In the genomic region with DNA sequence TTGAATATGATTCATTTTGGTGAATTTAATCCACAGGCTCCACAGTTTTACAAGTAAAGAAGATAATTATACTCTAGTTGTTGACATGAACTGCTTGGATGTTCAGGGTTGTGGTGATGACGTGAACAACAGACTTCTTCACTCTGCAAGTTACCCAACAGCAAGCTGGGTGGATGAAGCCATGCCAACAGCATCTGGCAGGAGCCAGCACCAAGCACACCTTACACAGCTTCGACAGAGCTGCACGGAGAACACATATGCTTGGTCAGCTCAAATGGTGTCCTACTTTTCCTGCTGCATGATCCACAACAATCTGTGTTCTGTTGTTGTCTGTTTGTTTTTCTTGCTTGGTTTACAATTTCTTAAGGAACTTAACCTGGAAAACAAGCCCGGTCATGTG, we compare ENCODE assay signal across 10 cellular contexts. TPM values are rescaled to one million over a fixed set of nuclear protein-coding genes. Genes with fewer than 3 reads are reported as not detected.
DNase-seq lines count a peak whose midpoint lies in the region; ATAC-seq, FAIRE-seq and TF ChIP-seq lines count a peak whose summit lies in the region.
"Had no signal": no experiment of that assay in that cellular context is flagged by ENCODE, and none has a peak within 500 bp of the region (broad histone marks: within the 10 kb centered on the region; RNA-seq: fewer than 3 reads in every experiment).

No MANE protein-coding gene starts in this region.

- WGBS in H9 (ENCODE audit: extremely low coverage, insufficient read length, low lambda C conversion rate): no CpG with 5 or more reads among the region's 4 CpGs
- 37% methylated on average over 4 of the region's 4 CpGs for WGBS in right cardiac atrium

- no peaks in the 10 kb centered on the region for H3K36me3 Mint-ChIP-seq in H9 (ENCODE audit: insufficient read depth in 1 of 3, low read depth in 3 of 3)

- no peaks in the 10 kb centered on the region for H4K20me1 ChIP-seq in H9 (ENCODE audit: control insufficient read depth, insufficient read depth, insufficient read length)

- H3K27ac Mint-ChIP-seq in H9: peak overlapping the region in 1 of 3 experiments; percentile 62; a peak in 1 of 7 replicates

- no peaks in the 10 kb centered on the region for H3K23me2 ChIP-seq in H9 (ENCODE audit: insufficient read length, low read depth, low read length, poor library complexity, severe bottlenecking)

- H3K14ac ChIP-seq in H9 (ENCODE audit: insufficient read depth, low read length): no peak overlapping the region

- no peak for FAIRE-seq in bronchial epithelial cell (lab: Jason Lieb, UNC)

- H3K18ac ChIP-seq in H9 (ENCODE audit: insufficient read length, low read depth, low read length): peak overlapping the region; percentile 3

- no peak for TF ChIP-seq CTCF in H9 (conservative IDR thresholded peaks at IDR 0.05)
- no peak for TF ChIP-seq CTCF in bronchial epithelial cell (IDR thresholded peaks at IDR 0.05; ENCODE audit: insufficient read depth, low read length, severe bottlenecking)
- TF ChIP-seq CTCF in gastrocnemius medialis (IDR thresholded peaks at IDR 0.05 in 4 of 5, conservative IDR thresholded peaks at IDR 0.05 in 1 of 5): no peak

- H3K27me3 ChIP-seq in H9 (ENCODE audit: insufficient read depth, low read length) (no peaks in the 10 kb centered on the region), bronchial epithelial cell (ENCODE audit: control insufficient read depth, insufficient read depth, low read length) (no peaks in the 10 kb centered on the region), right cardiac atrium (ENCODE audit: control insufficient read depth, insufficient read depth) (no peaks in the 10 kb centered on the region), gastrocnemius medialis (no peaks in the 10 kb centered on the region)

- no peak overlapping the region for H2BK20ac ChIP-seq in H9 (ENCODE audit: low read depth, low read length, poor library complexity, severe bottlenecking)

- no peak overlapping the region for H3K4ac ChIP-seq in H9 (ENCODE audit: low read depth, low read length)

- H3K9me3 ChIP-seq in H9 (ENCODE audit: control insufficient read depth, low read depth, low read length): no peaks in the 10 kb centered on the region
- no peaks in the 10 kb centered on the region for H3K9me3 ChIP-seq in right cardiac atrium (ENCODE audit: control insufficient read depth, low read length)
- no peaks in the 10 kb centered on the region for H3K9me3 ChIP-seq in gastrocnemius medialis

- H3K36me3 ChIP-seq in bronchial epithelial cell (ENCODE audit: control insufficient read depth, insufficient read depth, low read length) (no peaks in the 10 kb centered on the region), gastrocnemius medialis (no peaks in the 10 kb centered on the region)

- H3K9me3 Mint-ChIP-seq in H9: no peaks in the 10 kb centered on the region
- H3K9me3 Mint-ChIP-seq: activated T-helper 1 cell treated with anti-CD3 and anti-CD28 coated beads, Interleukin-12 subunit alpha, Interleukin-12 subunit beta, Interleukin-2, Interleukin-4 antibody, amounts not matched to agents 30 ng/mL and 10 ng/mL and 1 ng/mL, durations not matched to agents 14 hours and 24 hours and 36 hours had no signal

- TF ChIP-seq POLR2A in gastrocnemius medialis (IDR thresholded peaks at IDR 0.05): no peak

- H2BK12ac ChIP-seq in H9 (ENCODE audit: insufficient read length, low read depth, low read length): no peak overlapping the region

- peaks cover 22 to 29% of the 10 kb centered on the region in 2 experiments for H3K4me1 Mint-ChIP-seq in H9

- no peaks in the 10 kb centered on the region for H3K79me2 ChIP-seq in H9 (ENCODE audit: insufficient read depth, low read length)

- no peak overlapping the region for H3T11ph ChIP-seq in H9 (ENCODE audit: low read length)

- ATAC-seq in right cardiac atrium: peak in 1 of 2 donors; percentile 12
- peak; percentile 36 to 42 for ATAC-seq in gastrocnemius medialis

- peaks cover 5% of the 10 kb centered on the region; the same call in 1 of the 2 replicates for H3K4me1 ChIP-seq in H9 (ENCODE audit: insufficient read depth, low read length)
- peaks cover 45% of the 10 kb centered on the region for H3K4me1 ChIP-seq in right cardiac atrium (ENCODE audit: control insufficient read depth, insufficient read depth, low read length)
- peaks cover 49 to 71% of the 10 kb centered on the region in 2 donors for H3K4me1 ChIP-seq in gastrocnemius medialis

- no peak overlapping the region for H2BK120ac ChIP-seq in H9 (ENCODE audit: low read depth, low read length, poor library complexity, severe bottlenecking)

- no peaks in the 10 kb centered on the region for H3K79me1 ChIP-seq in H9 (ENCODE audit: insufficient read depth, low read depth, low read length, poor library complexity, severe bottlenecking)

- H4K91ac ChIP-seq in H9 (ENCODE audit: insufficient read length, low read depth, low read length): no peak overlapping the region

- intact Hi-C loops in right cardiac atrium (cut with DNase I): no loop called here
- intact Hi-C loops in gastrocnemius medialis (cut with DNase I; ENCODE audit: low total_unique reads): no loop called here

- no peak overlapping the region for H2BK15ac ChIP-seq in H9 (ENCODE audit: low read depth, low read length)

- H3K27ac ChIP-seq in H9 (ENCODE audit: insufficient read length, low read depth, low read length) (no peak overlapping the region), right cardiac atrium (ENCODE audit: low read length) (peak overlapping the region; percentile 87), gastrocnemius medialis (peak overlapping the region; percentile 65 to 76 (median 70))

- H3K9ac ChIP-seq in H9 (ENCODE audit: extremely low read depth, insufficient read length, low read length): no peak overlapping the region

- no peak overlapping the region for H3K56ac ChIP-seq in H9 (ENCODE audit: insufficient read length, low read depth, low read length)

- H3K4me3 ChIP-seq in bronchial epithelial cell (ENCODE audit: low read depth, low read length) (no peak overlapping the region), right cardiac atrium (ENCODE audit: low read length) (no peak overlapping the region), gastrocnemius medialis (peak overlapping the region in 1 of 4 donors; percentile 4)

- in situ Hi-C loops in gastrocnemius medialis (cut with MboI; ENCODE audit: low sequenced_read_pairs in 4 of 4): no loop called here

- no peak overlapping the region for H3K4me3 Mint-ChIP-seq in H9
- H3K4me3 Mint-ChIP-seq: activated T-helper 1 cell treated with anti-CD3 and anti-CD28 coated beads, Interleukin-12 subunit alpha, Interleukin-12 subunit beta, Interleukin-2, Interleukin-4 antibody, amounts not matched to agents 30 ng/mL and 10 ng/mL and 1 ng/mL, durations not matched to agents 14 hours and 24 hours and 36 hours had no signal

- H3K27me3 Mint-ChIP-seq in H9 (ENCODE audit: low read depth): no peaks in the 10 kb centered on the region

- no peak overlapping the region for H4K5ac ChIP-seq in H9 (ENCODE audit: insufficient read length, low read depth, low read length)

- no peak for DNase-seq in H9
- DNase-seq in bronchial epithelial cell (ENCODE audit: low read depth): peak; percentile 76
- peak in 2 of 3 donors; percentile 54 to 55 for DNase-seq in right cardiac atrium
- no peak for DNase-seq in gastrocnemius medialis
- DNase-seq in NCI-H69 (lab: John Stamatoyannopoulos, UW): no peak
- DNase-seq in NCI-H774 (lab: John Stamatoyannopoulos, UW): no peak
- no peak for DNase-seq in NCI-H748 (lab: John Stamatoyannopoulos, UW; ENCODE audit: unreplicated experiment)
- no peak for DNase-seq in SHP77 (lab: John Stamatoyannopoulos, UW)
- DNase-seq: NCI-H1105 had no signal

- H2AFZ ChIP-seq in H9 (ENCODE audit: low read length): no peak overlapping the region

- H3K4me2 ChIP-seq in H9 (ENCODE audit: insufficient read depth, insufficient read length, low read length): no peak overlapping the region

- no peak overlapping the region for H3K23ac ChIP-seq in H9 (ENCODE audit: insufficient read length, low read depth, low read length)

- H2AK5ac ChIP-seq in H9 (ENCODE audit: insufficient read length, low read length): no peak overlapping the region

- no peak overlapping the region for H2BK5ac ChIP-seq in H9 (ENCODE audit: insufficient read length, low read length)

- H4K8ac ChIP-seq in H9 (replicated peaks; ENCODE audit: insufficient read length, low read depth, low read length): no peak overlapping the region

RNA-seq across cellular contexts. Expression of gene NOD1, which starts 9.8 kb away (rescaled TPM):
- total RNA-seq in H9 (2021) (4.9 and 5.3 TPM in 2 replicates), bronchial epithelial cell (4.2 and 4.4 TPM in 2 replicates), right cardiac atrium (10 to 100 TPM; 11.5 to 15.5 (median 12.2) TPM), gastrocnemius medialis (1 to 10 TPM; 2.3 to 4.6 (median 3.6) TPM)
- 8.6 TPM for polyA plus RNA-seq in right cardiac atrium

RNA-seq across cellular contexts. Expression of gene GGCT, which starts 35.8 kb away (rescaled TPM):
- total RNA-seq in H9 (2021): 84.9 and 85.0 TPM in 2 replicates
- 57.9 and 67.8 TPM in 2 replicates for total RNA-seq in bronchial epithelial cell
- total RNA-seq in right cardiac atrium: 10 to 100 TPM; 21.2 to 25.1 (median 22.2) TPM
- polyA plus RNA-seq in right cardiac atrium: 41.0 TPM
- total RNA-seq in gastrocnemius medialis: 10 to 100 TPM in 3 of 4 donors, 1 to 10 TPM in 1; 7.4 to 20.0 (median 12.8) TPM

Comparison
In these comparisons a context has a peak if more than half of its experiments do, and no peak if none do; other contexts are left out.
1. DNase-seq: peak in bronchial epithelial cell (single experiment) and right cardiac atrium (2 of 3); none in H9 (single experiment), gastrocnemius medialis (0 of 2), NCI-H69 (single experiment), NCI-H774 (single experiment), NCI-H748 (single experiment) and SHP77 (0 of 2).